Comparison of ENCODE assay signal across 2 cellular contexts in the genomic region with DNA sequence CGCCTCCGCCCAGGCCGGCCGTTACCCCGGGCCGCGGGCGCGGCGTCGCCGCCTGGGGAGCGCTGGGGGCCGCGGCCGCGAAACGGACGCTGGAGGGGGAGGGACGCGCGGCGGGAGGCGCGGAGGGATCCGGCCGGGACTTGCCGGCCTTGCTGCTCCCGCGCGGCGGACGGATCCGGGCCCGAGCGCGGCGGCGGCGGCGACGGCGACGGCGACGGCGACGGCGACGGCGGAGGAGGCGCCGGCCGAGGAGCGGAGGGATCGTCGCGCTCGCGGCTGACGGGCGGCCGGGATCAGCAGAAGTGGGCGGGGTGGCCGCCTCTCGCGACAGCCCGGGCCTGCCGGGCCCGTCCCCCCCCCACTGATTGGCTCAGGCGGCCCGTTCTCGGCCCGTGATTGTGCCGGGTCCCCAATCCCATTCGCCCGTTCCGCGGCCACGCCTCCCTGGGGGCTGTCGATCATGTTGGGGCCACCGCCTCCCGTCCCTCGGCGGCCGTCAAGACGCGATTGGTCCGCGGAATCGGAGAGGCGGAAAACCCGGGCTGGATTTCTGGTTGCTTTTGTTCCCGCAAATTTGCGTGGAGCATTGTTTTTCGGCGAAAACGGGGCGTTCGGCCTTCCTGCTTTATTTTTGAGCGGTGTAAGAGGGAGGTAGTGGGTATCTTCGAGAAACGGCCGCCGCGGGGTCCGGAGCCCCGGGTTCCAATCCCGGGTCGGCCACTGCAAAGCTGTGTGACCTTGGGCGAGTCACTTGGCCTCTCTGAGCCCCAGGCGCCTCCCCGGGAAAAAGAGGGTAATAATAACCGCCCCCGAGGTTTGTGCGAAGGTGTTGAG.
A peak's percentile ranks its signal among the peaks of the same experiment; 100 is the strongest.
TF ChIP-seq lines count a peak whose summit lies in the region.

A gene (minus strand): TSS at position 304 of the 834 bp plus-strand sequence. CDS start 786 bp downstream, outside the sequence.

TF ChIP-seq in HEK293, 187 proteins besides CTCF, POLR2A, EP300 and RAD21 (continued from another document and continues in another):
- TF ChIP-seq, protein P1, sequence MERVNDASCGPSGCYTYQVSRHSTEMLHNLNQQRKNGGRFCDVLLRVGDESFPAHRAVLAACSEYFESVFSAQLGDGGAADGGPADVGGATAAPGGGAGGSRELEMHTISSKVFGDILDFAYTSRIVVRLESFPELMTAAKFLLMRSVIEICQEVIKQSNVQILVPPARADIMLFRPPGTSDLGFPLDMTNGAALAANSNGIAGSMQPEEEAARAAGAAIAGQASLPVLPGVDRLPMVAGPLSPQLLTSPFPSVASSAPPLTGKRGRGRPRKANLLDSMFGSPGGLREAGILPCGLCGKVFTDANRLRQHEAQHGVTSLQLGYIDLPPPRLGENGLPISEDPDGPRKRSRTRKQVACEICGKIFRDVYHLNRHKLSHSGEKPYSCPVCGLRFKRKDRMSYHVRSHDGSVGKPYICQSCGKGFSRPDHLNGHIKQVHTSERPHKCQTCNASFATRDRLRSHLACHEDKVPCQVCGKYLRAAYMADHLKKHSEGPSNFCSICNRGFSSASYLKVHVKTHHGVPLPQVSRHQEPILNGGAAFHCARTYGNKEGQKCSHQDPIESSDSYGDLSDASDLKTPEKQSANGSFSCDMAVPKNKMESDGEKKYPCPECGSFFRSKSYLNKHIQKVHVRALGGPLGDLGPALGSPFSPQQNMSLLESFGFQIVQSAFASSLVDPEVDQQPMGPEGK (tag by site-specific recombination; IDR thresholded peaks at IDR 0.05): 0 out of 2 replicates have a peak, but pooled peaks have one; percentile 47
- TF ChIP-seq SP7 (tag by site-specific recombination; IDR thresholded peaks at IDR 0.05) (peak; percentile 76), TCF7L2 (IDR thresholded peaks at IDR 0.05; ENCODE audit: borderline replicate concordance, low read depth, low read length) (no peak), ZNF174 (tag by site-specific recombination; IDR thresholded peaks at IDR 0.05) (0 out of 2 replicates have a peak, but pooled peaks have one; percentile 33), ZBTB8A (tag by site-specific recombination; IDR thresholded peaks at IDR 0.05) (peak; percentile 39; the same call in 1 of the 2 replicates), KLF9 (tag by site-specific recombination; IDR thresholded peaks at IDR 0.05; ENCODE audit: low read depth) (peak; percentile 94), KLF7 (tag by site-specific recombination; IDR thresholded peaks at IDR 0.05; ENCODE audit: borderline replicate concordance) (no peak), KLF10 (tag by site-specific recombination; IDR thresholded peaks at IDR 0.05) (peak; percentile 80), ZSCAN30 (tag by site-specific recombination; IDR thresholded peaks at IDR 0.05) (peak; percentile 44; the same call in 1 of the 2 replicates), ZNF394 (tag by site-specific recombination; IDR thresholded peaks at IDR 0.05; ENCODE audit: borderline replicate concordance) (peak; percentile 51; the same call in 1 of the 2 replicates), KLF8 (tag by site-specific recombination; IDR thresholded peaks at IDR 0.05) (peak; percentile 63; the same call in 1 of the 2 replicates), ZNF37A (tag by site-specific recombination; IDR thresholded peaks at IDR 0.05) (no peak), ZBTB1 (tag by site-specific recombination; IDR thresholded peaks at IDR 0.05) (peak; percentile 86)
- TF ChIP-seq, protein P2, sequence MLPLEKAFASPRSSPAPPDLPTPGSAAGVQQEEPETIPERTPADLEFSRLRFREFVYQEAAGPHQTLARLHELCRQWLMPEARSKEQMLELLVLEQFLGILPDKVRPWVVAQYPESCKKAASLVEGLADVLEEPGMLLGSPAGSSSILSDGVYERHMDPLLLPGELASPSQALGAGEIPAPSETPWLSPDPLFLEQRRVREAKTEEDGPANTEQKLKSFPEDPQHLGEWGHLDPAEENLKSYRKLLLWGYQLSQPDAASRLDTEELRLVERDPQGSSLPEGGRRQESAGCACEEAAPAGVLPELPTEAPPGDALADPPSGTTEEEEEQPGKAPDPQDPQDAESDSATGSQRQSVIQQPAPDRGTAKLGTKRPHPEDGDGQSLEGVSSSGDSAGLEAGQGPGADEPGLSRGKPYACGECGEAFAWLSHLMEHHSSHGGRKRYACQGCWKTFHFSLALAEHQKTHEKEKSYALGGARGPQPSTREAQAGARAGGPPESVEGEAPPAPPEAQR (tag by site-specific recombination; IDR thresholded peaks at IDR 0.05): 0 out of 2 replicates have a peak, but pooled peaks have one; percentile 39
- TF ChIP-seq, protein P3, sequence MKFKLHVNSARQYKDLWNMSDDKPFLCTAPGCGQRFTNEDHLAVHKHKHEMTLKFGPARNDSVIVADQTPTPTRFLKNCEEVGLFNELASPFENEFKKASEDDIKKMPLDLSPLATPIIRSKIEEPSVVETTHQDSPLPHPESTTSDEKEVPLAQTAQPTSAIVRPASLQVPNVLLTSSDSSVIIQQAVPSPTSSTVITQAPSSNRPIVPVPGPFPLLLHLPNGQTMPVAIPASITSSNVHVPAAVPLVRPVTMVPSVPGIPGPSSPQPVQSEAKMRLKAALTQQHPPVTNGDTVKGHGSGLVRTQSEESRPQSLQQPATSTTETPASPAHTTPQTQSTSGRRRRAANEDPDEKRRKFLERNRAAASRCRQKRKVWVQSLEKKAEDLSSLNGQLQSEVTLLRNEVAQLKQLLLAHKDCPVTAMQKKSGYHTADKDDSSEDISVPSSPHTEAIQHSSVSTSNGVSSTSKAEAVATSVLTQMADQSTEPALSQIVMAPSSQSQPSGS (tag by site-specific recombination; IDR thresholded peaks at IDR 0.05; ENCODE audit: low read depth): no peak
- TF ChIP-seq, protein P4, sequence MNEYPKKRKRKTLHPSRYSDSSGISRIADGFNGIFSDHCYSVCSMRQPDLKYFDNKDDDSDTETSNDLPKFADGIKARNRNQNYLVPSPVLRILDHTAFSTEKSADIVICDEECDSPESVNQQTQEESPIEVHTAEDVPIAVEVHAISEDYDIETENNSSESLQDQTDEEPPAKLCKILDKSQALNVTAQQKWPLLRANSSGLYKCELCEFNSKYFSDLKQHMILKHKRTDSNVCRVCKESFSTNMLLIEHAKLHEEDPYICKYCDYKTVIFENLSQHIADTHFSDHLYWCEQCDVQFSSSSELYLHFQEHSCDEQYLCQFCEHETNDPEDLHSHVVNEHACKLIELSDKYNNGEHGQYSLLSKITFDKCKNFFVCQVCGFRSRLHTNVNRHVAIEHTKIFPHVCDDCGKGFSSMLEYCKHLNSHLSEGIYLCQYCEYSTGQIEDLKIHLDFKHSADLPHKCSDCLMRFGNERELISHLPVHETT (tag by site-specific recombination; IDR thresholded peaks at IDR 0.05): 0 out of 2 replicates have a peak, but pooled peaks have one; percentile 58

TF ChIP-seq in SK-N-SH, 30 proteins besides CTCF, POLR2A, EP300 and RAD21 (continued from another document):
- TF ChIP-seq, protein P5, sequence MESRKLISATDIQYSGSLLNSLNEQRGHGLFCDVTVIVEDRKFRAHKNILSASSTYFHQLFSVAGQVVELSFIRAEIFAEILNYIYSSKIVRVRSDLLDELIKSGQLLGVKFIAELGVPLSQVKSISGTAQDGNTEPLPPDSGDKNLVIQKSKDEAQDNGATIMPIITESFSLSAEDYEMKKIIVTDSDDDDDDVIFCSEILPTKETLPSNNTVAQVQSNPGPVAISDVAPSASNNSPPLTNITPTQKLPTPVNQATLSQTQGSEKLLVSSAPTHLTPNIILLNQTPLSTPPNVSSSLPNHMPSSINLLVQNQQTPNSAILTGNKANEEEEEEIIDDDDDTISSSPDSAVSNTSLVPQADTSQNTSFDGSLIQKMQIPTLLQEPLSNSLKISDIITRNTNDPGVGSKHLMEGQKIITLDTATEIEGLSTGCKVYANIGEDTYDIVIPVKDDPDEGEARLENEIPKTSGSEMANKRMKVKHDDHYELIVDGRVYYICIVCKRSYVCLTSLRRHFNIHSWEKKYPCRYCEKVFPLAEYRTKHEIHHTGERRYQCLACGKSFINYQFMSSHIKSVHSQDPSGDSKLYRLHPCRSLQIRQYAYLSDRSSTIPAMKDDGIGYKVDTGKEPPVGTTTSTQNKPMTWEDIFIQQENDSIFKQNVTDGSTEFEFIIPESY (IDR thresholded peaks at IDR 0.05; ENCODE audit: borderline replicate concordance, low read depth): peak; percentile 96
- TF ChIP-seq, protein P6, sequence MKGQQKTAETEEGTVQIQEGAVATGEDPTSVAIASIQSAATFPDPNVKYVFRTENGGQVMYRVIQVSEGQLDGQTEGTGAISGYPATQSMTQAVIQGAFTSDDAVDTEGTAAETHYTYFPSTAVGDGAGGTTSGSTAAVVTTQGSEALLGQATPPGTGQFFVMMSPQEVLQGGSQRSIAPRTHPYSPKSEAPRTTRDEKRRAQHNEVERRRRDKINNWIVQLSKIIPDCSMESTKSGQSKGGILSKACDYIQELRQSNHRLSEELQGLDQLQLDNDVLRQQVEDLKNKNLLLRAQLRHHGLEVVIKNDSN (IDR thresholded peaks at IDR 0.05; ENCODE audit: borderline replicate concordance, low read depth): peak; percentile 47; the same call in 1 of the 2 replicates
- peak; percentile 41; the same call in 1 of the 2 replicates for TF ChIP-seq SIN3A (IDR thresholded peaks at IDR 0.05; ENCODE audit: borderline replicate concordance, low read depth, low read length)
- peak; percentile 54 for TF ChIP-seq POLR2AphosphoS5 (IDR thresholded peaks at IDR 0.05; ENCODE audit: low read depth, low read length)
- TF ChIP-seq, protein P7, sequence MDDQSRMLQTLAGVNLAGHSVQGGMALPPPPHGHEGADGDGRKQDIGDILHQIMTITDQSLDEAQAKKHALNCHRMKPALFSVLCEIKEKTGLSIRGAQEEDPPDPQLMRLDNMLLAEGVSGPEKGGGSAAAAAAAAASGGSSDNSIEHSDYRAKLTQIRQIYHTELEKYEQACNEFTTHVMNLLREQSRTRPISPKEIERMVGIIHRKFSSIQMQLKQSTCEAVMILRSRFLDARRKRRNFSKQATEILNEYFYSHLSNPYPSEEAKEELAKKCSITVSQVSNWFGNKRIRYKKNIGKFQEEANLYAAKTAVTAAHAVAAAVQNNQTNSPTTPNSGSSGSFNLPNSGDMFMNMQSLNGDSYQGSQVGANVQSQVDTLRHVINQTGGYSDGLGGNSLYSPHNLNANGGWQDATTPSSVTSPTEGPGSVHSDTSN (IDR thresholded peaks at IDR 0.05): peak; percentile 99
